ENCODE assay signal across 9 cellular contexts in the genomic region with DNA sequence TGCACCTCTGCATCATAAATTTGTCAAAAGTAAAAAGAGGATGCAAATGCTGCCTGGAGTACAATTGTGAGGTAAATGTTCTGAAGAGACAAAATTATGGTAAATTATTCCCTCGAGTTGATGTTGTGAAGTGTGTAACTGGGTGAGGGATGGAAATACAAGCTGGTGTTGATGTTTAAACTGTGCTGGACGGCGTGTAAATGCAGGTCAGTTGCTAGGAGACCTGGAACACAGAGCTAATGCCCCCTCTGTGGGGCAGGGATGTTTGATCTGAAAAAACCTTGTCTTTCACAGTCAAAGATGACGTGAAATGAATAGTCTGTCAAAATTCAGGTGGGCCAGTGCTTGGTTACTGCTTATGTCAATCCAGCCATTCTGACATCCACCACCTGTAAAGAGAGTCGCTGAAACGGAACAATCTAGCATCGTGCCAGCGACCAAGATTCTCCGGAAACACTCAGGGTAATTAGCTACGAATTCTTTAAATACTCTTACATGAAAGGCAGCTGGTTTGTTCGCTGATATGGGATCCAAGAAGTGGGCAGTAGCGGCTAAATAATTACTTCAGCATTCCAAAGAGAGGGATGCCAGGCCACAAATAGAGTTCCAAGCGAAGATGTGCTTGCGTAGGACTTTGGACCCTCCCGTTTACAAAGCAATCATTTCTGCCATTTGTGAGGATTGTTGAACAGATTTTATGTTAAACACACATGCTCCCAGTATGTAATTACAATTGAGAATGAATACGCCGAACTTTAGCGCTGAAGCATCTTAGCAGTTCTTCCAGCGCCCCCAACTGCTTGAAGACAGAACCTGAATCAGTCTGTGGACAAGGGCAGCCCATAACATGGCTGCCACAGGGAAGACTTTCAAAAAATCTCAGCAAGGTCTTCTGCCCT. TPM values are rescaled to one million over a fixed set of nuclear protein-coding genes. Genes with fewer than 3 reads are reported as not detected.
DNase-seq lines count a peak whose midpoint lies in the region; ATAC-seq and FAIRE-seq lines count a peak whose summit lies in the region.
"Had no signal": no experiment of that assay in that cellular context is flagged by ENCODE, and none has a peak within 500 bp of the region (broad histone marks: within the 10 kb centered on the region; RNA-seq: fewer than 3 reads in every experiment).

No MANE protein-coding gene starts in this region.

- whole genome bisulfite sequencing in small intestine, 3 donors = 22 to 49% (median 31%) methylated on average over 19 of the region's 19 CpGs

- FAIRE-seq in small intestine (lab: Jason Lieb, UNC) = no peak

- DNase-seq in NCI-H1105 treated with DMSO at 0.1 percent for 48 hours (lab: John Stamatoyannopoulos, UW) (peak; percentile 57), NCI-H1105 (lab: John Stamatoyannopoulos, UW) (no peak), SK-MEL-5 (ENCODE audit: low read depth, low spot score) (peak; percentile 36), left cardiac atrium (peak; percentile 22), small intestine (peak; percentile 49), MG63 (no peak), activated T-cell treated with anti-CD3 and anti-CD28 coated beads for 4 hours (no peak)

- no peak overlapping the region for H3K27ac ChIP-seq in small intestine (ENCODE audit: low read depth in 1 of 2, low read length in 1 of 2)
- H3K27ac ChIP-seq: BLaER1 had no signal

- intact Hi-C loops in left cardiac atrium (cut with DNase I) = loop anchor here (10.0 kb wide), 2 partner anchors 1024 to 1044 kb away; no protein-coding TSS in a partner anchor

- H3K36me3 ChIP-seq in small intestine (ENCODE audit: control insufficient read depth in 2 of 2, insufficient read depth in 2 of 2, low read length in 2 of 2) (no peaks in the 10 kb centered on the region), MG63 (no peaks in the 10 kb centered on the region)
- H3K36me3 ChIP-seq: BLaER1 had no signal

- ATAC-seq in left cardiac atrium (peak in 1 of 2 donors; percentile 68), GM21737 (IDR thresholded peaks at IDR 0.05; ENCODE audit: unreplicated experiment) (no peak)

- H3K4me3 ChIP-seq in small intestine (ENCODE audit: low read depth in 1 of 2, low read length in 2 of 2) = no peak overlapping the region
- no peak overlapping the region for H3K4me3 ChIP-seq in MG63
- H3K4me3 ChIP-seq: BLaER1 had no signal

- H3K9me3 ChIP-seq in small intestine (ENCODE audit: control insufficient read depth, low read depth) (no peaks in the 10 kb centered on the region), MG63 (no peaks in the 10 kb centered on the region)
- H3K9me3 ChIP-seq: BLaER1 had no signal

- H3K27me3 ChIP-seq in small intestine (ENCODE audit: control insufficient read depth in 2 of 2, insufficient read depth in 2 of 2, low read length in 2 of 2) (no peaks in the 10 kb centered on the region), MG63 (no peaks in the 10 kb centered on the region)
- H3K27me3 ChIP-seq: BLaER1 had no signal

- in situ Hi-C loops in SK-MEL-5 (cut with HindIII; ENCODE audit: low pct_unique_long_range_greater_than_20kb, low sequenced_read_pairs) = no loop called here

- H3K4me1 ChIP-seq in small intestine (ENCODE audit: control insufficient read depth in 2 of 2, insufficient read depth in 1 of 2, low read depth in 1 of 2, low read length in 1 of 2) = no peaks in the 10 kb centered on the region
- H3K4me1 ChIP-seq: BLaER1 had no signal

RNA-seq across cellular contexts. Expression of a gene that starts 7.4 kb away (rescaled TPM):
- total RNA-seq in SK-MEL-5 (2014; rRNA removed; shearing (Covaris generic)) = 156 and 173 TPM in 2 replicates
- polyA plus RNA-seq in SK-MEL-5 (2015; cell fraction: cytosol; rRNA removed) = 90.8 and 107 TPM in 2 replicates
- polyA plus RNA-seq in SK-MEL-5 (2015; cell fraction: nucleus; rRNA removed) = 129 and 136 TPM in 2 replicates
- total RNA-seq in left cardiac atrium = 1 to 10 TPM in 1 of 2 donors, under 1 TPM in 1; 0.71 to 3.5 TPM
- polyA plus RNA-seq in small intestine = 1 to 10 TPM in 1 of 3 donors, under 1 TPM in 1, not detected in 1; 0.09 to 1.4 TPM
- not detected in 2 replicates for total RNA-seq in MG63 (2014; rRNA removed; shearing (Covaris generic); ENCODE audit: low replicate concordance)

RNA-seq across cellular contexts. Expression of a gene that starts 43.6 kb away (rescaled TPM):
- 248 and 260 TPM in 2 replicates for total RNA-seq in SK-MEL-5 (2014; rRNA removed; shearing (Covaris generic))
- polyA plus RNA-seq in SK-MEL-5 (2015; cell fraction: cytosol; rRNA removed) = 159 and 162 TPM in 2 replicates
- 1,251 and 1,308 TPM in 2 replicates for polyA plus RNA-seq in SK-MEL-5 (2015; cell fraction: nucleus; rRNA removed)
- total RNA-seq in left cardiac atrium = 10 to 100 TPM; 45.5 to 53.1 TPM
- polyA plus RNA-seq in small intestine = 100 to 1,000 TPM in 1 of 3 donors, 10 to 100 TPM in 2; 51.6 to 117 (median 70.3) TPM
- total RNA-seq in MG63 (2014; rRNA removed; shearing (Covaris generic); ENCODE audit: low replicate concordance) = 38.7 and 104 TPM in 2 replicates

Comparison
In these comparisons a context has a peak if more than half of its experiments do, and no peak if none do; other contexts are left out.
1. DNase-seq: peak in NCI-H1105 treated with DMSO at 0.1 percent for 48 hours (single experiment), SK-MEL-5 (single experiment), left cardiac atrium (single experiment) and small intestine (single experiment); none in NCI-H1105 (single experiment), MG63 (single experiment) and activated T-cell treated with anti-CD3 and anti-CD28 coated beads for 4 hours (single experiment).
2. RNA of a gene that starts 7.4 kb away (total RNA-seq): 156 to 173 TPM in SK-MEL-5; 0.71 to 3.5 TPM in left cardiac atrium and not detected in MG63; every median in the first group is over 10 times any median in the second.